Comparison of ENCODE assay signal across 8 cellular contexts in genomic region chr17:34579979-34580684, GRCh38. TPM values are rescaled to one million over a fixed set of nuclear protein-coding genes. Genes with fewer than 3 reads are reported as not detected.
DNase-seq lines count a peak whose midpoint lies in the region; ATAC-seq and TF ChIP-seq lines count a peak whose summit lies in the region.

No MANE protein-coding gene starts in this region.

- H3K4me1 Mint-ChIP-seq in CD8-positive, alpha-beta T cell (ENCODE audit: low read depth): peaks cover 16% of the 10 kb centered on the region
- H3K4me1 Mint-ChIP-seq in naive thymus-derived CD8-positive, alpha-beta T cell: peaks cover 6 to 27% (median 23%) of the 10 kb centered on the region in 4 donors
- no peaks in the 10 kb centered on the region for H3K4me1 Mint-ChIP-seq in Caco-2 (ENCODE audit: low read depth, unreplicated experiment)

- H3K36me3 Mint-ChIP-seq in CD8-positive, alpha-beta T cell: no peaks in the 10 kb centered on the region
- peaks cover 0 to 3% (median 0%) of the 10 kb centered on the region in 3 donors for H3K36me3 Mint-ChIP-seq in naive thymus-derived CD8-positive, alpha-beta T cell
- no peaks in the 10 kb centered on the region for H3K36me3 Mint-ChIP-seq in Caco-2 (ENCODE audit: insufficient read depth, unreplicated experiment)

- WGBS in ectodermal cell, 2 experiments: 1% methylated on average over 52 of the region's 52 CpGs

- no peak overlapping the region for H3K27ac ChIP-seq in CD8-positive, alpha-beta T cell (ENCODE audit: low read depth, low read length)
- H3K27ac ChIP-seq in ectodermal cell (ENCODE audit: insufficient read depth, low read depth, low read length, poor library complexity, severe bottlenecking): no peak overlapping the region

- H3K4me3 ChIP-seq in CD8-positive, alpha-beta T cell (ENCODE audit: low read depth, low read length): peak overlapping the region; percentile 46
- H3K4me3 ChIP-seq in ectodermal cell (ENCODE audit: insufficient read depth, low read depth, low read length) (peak overlapping the region; percentile 40), Caco-2 (ENCODE audit: low read depth, low read length) (no peak overlapping the region)

- no peak for DNase-seq in CD8-positive, alpha-beta T cell
- DNase-seq in NCI-H2171 treated with DMSO at 0.1 percent for 48 hours (lab: John Stamatoyannopoulos, UW) (peak; percentile 65), middle frontal gyrus (ENCODE audit: extremely low spot score, low spot score) (no peak), Caco-2 (no peak)
- no peak for DNase-seq in naive thymus-derived CD8-positive, alpha-beta T cell

- H3K27me3 Mint-ChIP-seq in CD8-positive, alpha-beta T cell (ENCODE audit: low read depth): peaks cover 74% of the 10 kb centered on the region
- H3K27me3 Mint-ChIP-seq in naive thymus-derived CD8-positive, alpha-beta T cell: peaks cover 39 to 83% (median 61%) of the 10 kb centered on the region in 5 donors
- H3K27me3 Mint-ChIP-seq in Caco-2 (ENCODE audit: insufficient read depth, unreplicated experiment): peaks cover 42% of the 10 kb centered on the region

- ATAC-seq in CD8-positive, alpha-beta T cell: no peak
- ATAC-seq in naive thymus-derived CD8-positive, alpha-beta T cell: peak; percentile 19 to 22
- no peak for ATAC-seq in GM21526 (IDR thresholded peaks at IDR 0.05; ENCODE audit: low FRiP score, unreplicated experiment)
- no peak for ATAC-seq in HG03432 (IDR thresholded peaks at IDR 0.05; ENCODE audit: unreplicated experiment)

- H3K9me3 Mint-ChIP-seq in CD8-positive, alpha-beta T cell: peaks cover under 1% of the 10 kb centered on the region
- no peaks in the 10 kb centered on the region for H3K9me3 Mint-ChIP-seq in naive thymus-derived CD8-positive, alpha-beta T cell
- no peaks in the 10 kb centered on the region for H3K9me3 Mint-ChIP-seq in Caco-2 (ENCODE audit: unreplicated experiment)

- peaks cover 24% of the 10 kb centered on the region for H3K4me1 ChIP-seq in CD8-positive, alpha-beta T cell (ENCODE audit: insufficient read depth, low read length)
- H3K4me1 ChIP-seq in ectodermal cell (ENCODE audit: control insufficient read depth, insufficient read depth, low read length): peaks cover 34% of the 10 kb centered on the region
- H3K4me1 ChIP-seq in Caco-2: peaks cover 5% of the 10 kb centered on the region; the same call in 1 of the 2 replicates

- H3K27ac Mint-ChIP-seq in CD8-positive, alpha-beta T cell: no peak overlapping the region
- no peak overlapping the region for H3K27ac Mint-ChIP-seq in naive thymus-derived CD8-positive, alpha-beta T cell
- H3K27ac Mint-ChIP-seq in Caco-2 (ENCODE audit: unreplicated experiment): no peak overlapping the region

- H3K9me3 ChIP-seq in CD8-positive, alpha-beta T cell (ENCODE audit: low read length): no peaks in the 10 kb centered on the region
- no peaks in the 10 kb centered on the region for H3K9me3 ChIP-seq in ectodermal cell (ENCODE audit: control insufficient read depth, low read length)
- H3K9me3 ChIP-seq in Caco-2: no peaks in the 10 kb centered on the region

- POLR2A ChIA-PET in CD8-positive, alpha-beta T cell (lab: Charles Lee): no interaction called here
- POLR2A ChIA-PET in naive thymus-derived CD8-positive, alpha-beta T cell (lab: Charles Lee): no interaction called here
- POLR2A ChIA-PET in Caco-2 (lab: Charles Lee): no interaction called here

- TF ChIP-seq CTCF in CD8-positive, alpha-beta T cell (IDR thresholded peaks at IDR 0.05): no peak
- TF ChIP-seq CTCF in Caco-2 (IDR thresholded peaks at IDR 0.05; ENCODE audit: insufficient read depth in 1 of 2, low read depth in 1 of 2, low read length in 1 of 2, severe bottlenecking in 1 of 2, unreplicated experiment in 1 of 2): no peak

- intact Hi-C loops in CD8-positive, alpha-beta T cell (cut with DNase I, micrococcal nuclease): no loop called here
- intact Hi-C loops in Caco-2 (cut with micrococcal nuclease; ENCODE audit: unreplicated experiment): no loop called here

- peaks cover 34% of the 10 kb centered on the region for H3K27me3 ChIP-seq in CD8-positive, alpha-beta T cell (ENCODE audit: insufficient read depth, low read length)
- H3K27me3 ChIP-seq in ectodermal cell (ENCODE audit: control insufficient read depth, insufficient read depth, low read length, poor library complexity, severe bottlenecking) (peaks cover 93% of the 10 kb centered on the region), Caco-2 (replicated peaks; ENCODE audit: control insufficient read depth, insufficient read depth, low read length) (peaks cover 4% of the 10 kb centered on the region)

- peak overlapping the region; percentile 75 for H3K4me3 Mint-ChIP-seq in CD8-positive, alpha-beta T cell
- peak overlapping the region; percentile 36 to 93 (median 72) for H3K4me3 Mint-ChIP-seq in naive thymus-derived CD8-positive, alpha-beta T cell
- H3K4me3 Mint-ChIP-seq in Caco-2 (ENCODE audit: unreplicated experiment): no peak overlapping the region

- CTCF ChIA-PET in CD8-positive, alpha-beta T cell (lab: Charles Lee): no interaction called here
- CTCF ChIA-PET in Caco-2 (lab: Charles Lee): no interaction called here

- H3K36me3 ChIP-seq in CD8-positive, alpha-beta T cell (ENCODE audit: insufficient read depth, low read length): no peaks in the 10 kb centered on the region
- H3K36me3 ChIP-seq in ectodermal cell (ENCODE audit: control insufficient read depth, insufficient read depth, low read length) (no peaks in the 10 kb centered on the region), Caco-2 (ENCODE audit: control insufficient read depth, insufficient read depth, low read length) (no peaks in the 10 kb centered on the region)

- no TSS peak for BruUV-seq in Caco-2 (replicated peaks; lab: Mats Ljungman, UMichigan)

RNA-seq across cellular contexts. Expression of gene TMEM132E, which starts 0.8 kb away (rescaled TPM):
- not detected for total RNA-seq in CD8-positive, alpha-beta T cell
- 0.44 TPM for polyA plus RNA-seq in ectodermal cell (2013, experiment 1 of 4)
- polyA plus RNA-seq in ectodermal cell (2013, experiment 2 of 4): 0.36 TPM
- polyA plus RNA-seq in ectodermal cell (2013, experiment 3 of 4): 0.80 TPM
- polyA plus RNA-seq in ectodermal cell (2013, experiment 4 of 4): 0.49 TPM
- total RNA-seq in naive thymus-derived CD8-positive, alpha-beta T cell: under 1 TPM; 0.49 to 0.60 TPM
- under 1 TPM; 0.19 to 0.60 (median 0.48) TPM for polyA plus RNA-seq in naive thymus-derived CD8-positive, alpha-beta T cell
- total RNA-seq in Caco-2 (2022): 0.07 TPM in 1 of 2 replicates, not detected in the other

Comparison
In these comparisons a context has a peak if more than half of its experiments do, and no peak if none do; other contexts are left out.
1. ATAC-seq: peak in naive thymus-derived CD8-positive, alpha-beta T cell (2 of 2); none in CD8-positive, alpha-beta T cell (single experiment), GM21526 (single experiment) and HG03432 (single experiment).